ENCODE assay signal across 12 cellular contexts in genomic region chr9:89440951-89441654, GRCh38. TPM values are rescaled to one million over a fixed set of nuclear protein-coding genes. Genes with fewer than 3 reads are reported as not detected.
DNase-seq lines count a peak whose midpoint lies in the region; FAIRE-seq and TF ChIP-seq lines count a peak whose summit lies in the region.
"Had no signal": no experiment of that assay in that cellular context is flagged by ENCODE, and none has a peak within 500 bp of the region (broad histone marks: within the 10 kb centered on the region; RNA-seq: fewer than 3 reads in every experiment).

No MANE protein-coding gene starts in this region.

- no peak for DNase-seq in activated CD4-positive, alpha-beta T cell treated with anti-CD3 and anti-CD28 coated beads, Interleukin-2, amount 10 ng/mL, durations not matched to agents 24 days and 14 days
- no peak for DNase-seq in activated CD4-positive, alpha-beta T cell treated with anti-CD3 and anti-CD28 coated beads, Interleukin-2, amount 50 U/mL, for 4 hours
- no peak for DNase-seq in activated CD4-positive, alpha-beta memory T cell treated with anti-CD3 and anti-CD28 coated beads for 36 hours
- peak; percentile 78 for DNase-seq in stomach
- no peak for DNase-seq in stimulated activated CD4-positive, alpha-beta T cell treated with anti-CD3 and anti-CD28 coated beads, Interleukin-1b, Interleukin-23, amount 100 ng/mL, for 48 hours
- no peak for DNase-seq in hepatic stellate cell (ENCODE audit: low spot score)
- no peak for DNase-seq in D721Med (ENCODE audit: insufficient read length, low spot score)
- DNase-seq: central memory CD4-positive, alpha-beta T cell; GDM1; NCI-H1105 had no signal

- peak overlapping the region; percentile 54 for H3K27ac ChIP-seq in layer of hippocampus (ENCODE audit: low read depth, low read length)
- peak overlapping the region; percentile 45 to 86 (median 77) for H3K27ac ChIP-seq in stomach

- TF ChIP-seq EP300 in stomach (IDR thresholded peaks at IDR 0.05) = no peak

- 37 to 62% (median 45%) methylated on average over 16 of the region's 16 CpGs for WGBS in stomach, 5 donors

- peaks cover 51% of the 10 kb centered on the region for H3K36me3 Mint-ChIP-seq in activated CD4-positive, alpha-beta T cell treated with anti-CD3 and anti-CD28 coated beads, Interleukin-2, amount 10 ng/mL, durations not matched to agents 24 days and 14 days (ENCODE audit: low read depth)
- H3K36me3 Mint-ChIP-seq in activated CD4-positive, alpha-beta memory T cell treated with anti-CD3 and anti-CD28 coated beads for 36 hours = peaks cover 22% of the 10 kb centered on the region
- H3K36me3 Mint-ChIP-seq: mesothelial cell of epicardium had no signal

- H3K27me3 ChIP-seq in layer of hippocampus (ENCODE audit: control insufficient read depth, insufficient read depth, low read length) (no peaks in the 10 kb centered on the region), stomach (no peaks in the 10 kb centered on the region)

- peaks cover 73% of the 10 kb centered on the region for H3K4me1 Mint-ChIP-seq in activated CD4-positive, alpha-beta T cell treated with anti-CD3 and anti-CD28 coated beads, Interleukin-2, amount 10 ng/mL, durations not matched to agents 24 days and 14 days
- peaks cover 93% of the 10 kb centered on the region for H3K4me1 Mint-ChIP-seq in activated CD4-positive, alpha-beta memory T cell treated with anti-CD3 and anti-CD28 coated beads for 36 hours (ENCODE audit: low read depth)
- H3K4me1 Mint-ChIP-seq: mesothelial cell of epicardium had no signal

- TF ChIP-seq CTCF in stomach (IDR thresholded peaks at IDR 0.05) = no peak
- no peak for TF ChIP-seq CTCF in D721Med (IDR thresholded peaks at IDR 0.05; ENCODE audit: insufficient read depth, missing control alignments)

- peak overlapping the region; percentile 77 for H3K27ac Mint-ChIP-seq in activated CD4-positive, alpha-beta T cell treated with anti-CD3 and anti-CD28 coated beads, Interleukin-2, amount 10 ng/mL, durations not matched to agents 24 days and 14 days
- H3K27ac Mint-ChIP-seq in activated CD4-positive, alpha-beta memory T cell treated with anti-CD3 and anti-CD28 coated beads for 36 hours = peak overlapping the region; percentile 83
- H3K27ac Mint-ChIP-seq: mesothelial cell of epicardium had no signal

- H3K36me3 ChIP-seq in stomach = peaks cover 0 to 9% (median 2%) of the 10 kb centered on the region in 4 donors

- intact Hi-C loops in activated CD4-positive, alpha-beta T cell treated with anti-CD3 and anti-CD28 coated beads, Interleukin-2, amount 10 ng/mL, durations not matched to agents 24 days and 14 days (cut with micrococcal nuclease) = loop anchor here (2.0 kb wide), 1 partner anchor 14 kb away; no protein-coding TSS in a partner anchor
- intact Hi-C loops in activated CD4-positive, alpha-beta memory T cell treated with anti-CD3 and anti-CD28 coated beads for 36 hours (cut with micrococcal nuclease) = no loop called here
- intact Hi-C loops in stomach (cut with DNase I; ENCODE audit: low total_unique reads) = no loop called here

- POLR2A ChIA-PET in activated CD4-positive, alpha-beta memory T cell treated with anti-CD3 and anti-CD28 coated beads for 36 hours (lab: Charles Lee) = interaction anchor here (1.5 to 3.0 kb wide), 3 partner anchors 11 to 108 kb away, joined by 4 to 14 read pairs (median 5); no protein-coding TSS in a partner anchor

- CTCF ChIA-PET in activated CD4-positive, alpha-beta memory T cell treated with anti-CD3 and anti-CD28 coated beads for 36 hours (lab: Charles Lee) = interaction anchor here (0.7 to 2.3 kb wide), 8 partner anchors 9 to 110 kb away, joined by 3 to 7 read pairs (median 4); no protein-coding TSS in a partner anchor

- H3K27me3 Mint-ChIP-seq in activated CD4-positive, alpha-beta T cell treated with anti-CD3 and anti-CD28 coated beads, Interleukin-2, amount 10 ng/mL, durations not matched to agents 24 days and 14 days = no peaks in the 10 kb centered on the region
- no peaks in the 10 kb centered on the region for H3K27me3 Mint-ChIP-seq in activated CD4-positive, alpha-beta memory T cell treated with anti-CD3 and anti-CD28 coated beads for 36 hours

- TF ChIP-seq POLR2A in stomach (IDR thresholded peaks at IDR 0.05) = no peak

- no peak for FAIRE-seq in D721Med (lab: Jason Lieb, UNC)

- no peaks in the 10 kb centered on the region for H3K9me3 ChIP-seq in stomach

- H3K4me1 ChIP-seq in stomach = peaks cover 52 to 93% (median 82%) of the 10 kb centered on the region in 4 donors

- H3K9me3 Mint-ChIP-seq in activated CD4-positive, alpha-beta T cell treated with anti-CD3 and anti-CD28 coated beads, Interleukin-2, amount 10 ng/mL, durations not matched to agents 24 days and 14 days = no peaks in the 10 kb centered on the region
- no peaks in the 10 kb centered on the region for H3K9me3 Mint-ChIP-seq in activated CD4-positive, alpha-beta memory T cell treated with anti-CD3 and anti-CD28 coated beads for 36 hours
- H3K9me3 Mint-ChIP-seq: mesothelial cell of epicardium had no signal

- peak overlapping the region; percentile 68 for H3K4me3 Mint-ChIP-seq in activated CD4-positive, alpha-beta T cell treated with anti-CD3 and anti-CD28 coated beads, Interleukin-2, amount 10 ng/mL, durations not matched to agents 24 days and 14 days
- H3K4me3 Mint-ChIP-seq in activated CD4-positive, alpha-beta memory T cell treated with anti-CD3 and anti-CD28 coated beads for 36 hours = no peak overlapping the region
- H3K4me3 Mint-ChIP-seq: mesothelial cell of epicardium had no signal

- no peak overlapping the region for H3K4me3 ChIP-seq in stomach

RNA-seq across cellular contexts. Expression of gene SEMA4D, which starts 56.8 kb away (rescaled TPM):
- total RNA-seq in activated CD4-positive, alpha-beta T cell treated with anti-CD3 and anti-CD28 coated beads, Interleukin-2, amount 10 ng/mL, durations not matched to agents 24 days and 14 days = 368 and 370 TPM in 2 replicates
- total RNA-seq in activated CD4-positive, alpha-beta memory T cell treated with anti-CD3 and anti-CD28 coated beads for 36 hours = 100 to 1,000 TPM; 159 to 161 TPM
- total RNA-seq in stomach = 10 to 100 TPM; 11.1 to 43.3 (median 28.8) TPM
- 10 to 100 TPM in 1 of 3 donors, 1 to 10 TPM in 2; 4.9 to 10.9 (median 8.4) TPM for polyA plus RNA-seq in stomach
